ENCODE assay signal across 15 cellular contexts in the genomic region with DNA sequence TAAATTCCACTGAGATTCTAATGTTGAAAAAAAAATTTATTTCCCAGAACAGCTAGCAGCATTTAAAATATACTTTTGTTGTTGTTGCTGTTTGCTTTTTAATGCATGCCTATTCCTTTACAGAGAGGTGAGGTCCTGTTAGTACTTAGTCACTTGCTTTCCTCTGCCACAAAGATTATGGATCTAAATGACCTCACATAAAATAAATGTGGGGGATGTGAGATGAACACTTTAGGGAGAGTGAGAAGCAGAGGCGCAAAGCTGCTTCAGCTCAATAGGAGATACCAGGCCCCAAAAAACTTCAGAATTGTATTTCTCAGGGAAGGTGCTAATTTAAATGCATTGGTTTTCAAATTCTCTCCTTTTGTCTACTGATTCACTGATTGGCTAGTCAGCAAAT. TPM values are rescaled to one million over a fixed set of nuclear protein-coding genes. Genes with fewer than 3 reads are reported as not detected.
DNase-seq lines count a peak whose midpoint lies in the region; ATAC-seq, FAIRE-seq and TF ChIP-seq lines count a peak whose summit lies in the region.
"Had no signal": no experiment of that assay in that cellular context is flagged by ENCODE, and none has a peak within 500 bp of the region (broad histone marks: within the 10 kb centered on the region; RNA-seq: fewer than 3 reads in every experiment).

No MANE protein-coding gene starts in this region.

- H4K20me1 ChIP-seq in H1 (replicated peaks in 1 of 2; ENCODE audit: control insufficient read depth in 1 of 2, insufficient read depth in 2 of 2, low read length in 2 of 2), result no peaks in the 10 kb centered on the region

- peaks cover 8% of the 10 kb centered on the region; the same call in 1 of the 2 replicates for H3K23me2 ChIP-seq in H1 (ENCODE audit: low read depth, low read length)

- no peaks in the 10 kb centered on the region for H3K9me3 ChIP-seq in right cardiac atrium (ENCODE audit: control insufficient read depth, low read length)
- H3K9me3 ChIP-seq in H1 (ENCODE audit: insufficient read depth in 2 of 2, low read depth in 1 of 2, low read length in 1 of 2), result no peaks in the 10 kb centered on the region
- no peaks in the 10 kb centered on the region for H3K9me3 ChIP-seq in mesodermal cell (ENCODE audit: control insufficient read depth, low read length)
- H3K9me3 ChIP-seq in uterus, result no peaks in the 10 kb centered on the region

- H3K56ac ChIP-seq in H1 (replicated peaks; ENCODE audit: insufficient read length, low read depth, low read length), result no peak overlapping the region

- peak overlapping the region; percentile 64 for H3K4me3 ChIP-seq in right cardiac atrium (ENCODE audit: low read length)
- H3K4me3 ChIP-seq in H1 (ENCODE audit: extremely low read depth in 1 of 4, insufficient read depth in 2 of 4, low read depth in 3 of 4, low read length in 4 of 4), result peak overlapping the region in 1 of 4 experiments; percentile 76; a peak in 1 of 8 replicates
- peak overlapping the region; percentile 14 for H3K4me3 ChIP-seq in mesodermal cell (ENCODE audit: extremely low read depth, insufficient read depth, low read length, poor library complexity, severe bottlenecking)
- H3K4me3 ChIP-seq in uterus, result peak overlapping the region in 1 of 2 donors; percentile 27

- H3K36me3 ChIP-seq in H1 (ENCODE audit: control insufficient read depth in 2 of 4, insufficient read depth in 4 of 4, low read length in 3 of 4), result no peaks in the 10 kb centered on the region; a peak in 1 of 8 replicates
- peaks cover 26% of the 10 kb centered on the region for H3K36me3 ChIP-seq in mesodermal cell (ENCODE audit: control insufficient read depth, insufficient read depth, low read length)
- H3K36me3 ChIP-seq in uterus, result no peaks in the 10 kb centered on the region

- no peak overlapping the region for H2AFZ ChIP-seq in H1 (ENCODE audit: low read length)

- peak; percentile 13 for FAIRE-seq in H1 (lab: Jason Lieb, UNC)

- no peak overlapping the region for H3K4ac ChIP-seq in H1 (replicated peaks; ENCODE audit: insufficient read length, low read depth, low read length)

- no peak overlapping the region for H4K91ac ChIP-seq in H1 (replicated peaks; ENCODE audit: insufficient read length, low read length)

- intact Hi-C loops in right cardiac atrium (cut with DNase I), result no loop called here
- intact Hi-C loops in left ventricle myocardium superior (cut with micrococcal nuclease), result no loop called here
- intact Hi-C loops in uterus (cut with DNase I; ENCODE audit: low total_unique reads), result loop anchor here (10.0 kb wide), 1 partner anchor 130 kb away; no protein-coding TSS in a partner anchor

- peaks cover 1% of the 10 kb centered on the region for H3K4me1 ChIP-seq in right cardiac atrium (ENCODE audit: control insufficient read depth, insufficient read depth, low read length)
- H3K4me1 ChIP-seq in H1 (replicated peaks in 1 of 4; ENCODE audit: control insufficient read depth in 3 of 4, insufficient read depth in 4 of 4, low read length in 3 of 4), result peaks cover 0 to 13% (median 9%) of the 10 kb centered on the region in 4 experiments; a peak in 5 of 7 replicates
- H3K4me1 ChIP-seq in mesodermal cell (ENCODE audit: control insufficient read depth, insufficient read depth, low read length, poor library complexity, severe bottlenecking), result peaks cover 22% of the 10 kb centered on the region
- H3K4me1 ChIP-seq in uterus, result peaks cover 0 to 6% of the 10 kb centered on the region in 2 donors

- no peak for TF ChIP-seq RAD21 in H1 (IDR thresholded peaks at IDR 0.05 in 1 of 2, conservative IDR thresholded peaks at IDR 0.05 in 1 of 2; ENCODE audit: low read depth in 2 of 2, low read length in 2 of 2)

- H2BK15ac ChIP-seq in H1 (ENCODE audit: low read length), result no peak overlapping the region

- H2BK5ac ChIP-seq in H1 (ENCODE audit: low read depth, low read length), result no peak overlapping the region

- H3K14ac ChIP-seq in H1 (ENCODE audit: insufficient read length), result no peak overlapping the region

- DNase-seq in right cardiac atrium (no peak), left ventricle myocardium superior (no peak), H1 (ENCODE audit: low read depth in 1 of 2, low spot score in 2 of 2) (no peak), uterus (no peak), DMS79 treated with DMSO at 0.1 percent for 48 hours (lab: John Stamatoyannopoulos, UW) (no peak), LoVo (ENCODE audit: low spot score) (no peak)
- DNase-seq: activated CD4-positive, alpha-beta T cell treated with anti-CD3 and anti-CD28 coated beads, Interleukin-2, amount 50 U/mL, for 1 hour; amniotic stem cell; Calu3; kidney glomerular epithelial cell; naive thymus-derived CD8-positive, alpha-beta T cell; NCI-H2029 treated with DMSO at 0.1 percent for 48 hours; substantia nigra had no signal

- H3K18ac ChIP-seq in H1 (ENCODE audit: extremely low read depth, low read length), result no peak overlapping the region; the same call in 1 of the 2 replicates

- H4K5ac ChIP-seq in H1 (ENCODE audit: insufficient read length, low read depth, low read length), result no peak overlapping the region

- H3K23ac ChIP-seq in H1 (ENCODE audit: insufficient read length), result no peak overlapping the region

- peak overlapping the region; percentile 26 to 32 for H3K4me2 ChIP-seq in H1 (ENCODE audit: insufficient read depth in 1 of 2, low read depth in 2 of 2, low read length in 2 of 2)

- POLR2A ChIA-PET in H1 (lab: Charles Lee; ENCODE audit: partially characterized antibody), result no interaction called here

- TF ChIP-seq EP300 in H1 (IDR thresholded peaks at IDR 0.05; ENCODE audit: borderline replicate concordance in 1 of 2, low read depth in 2 of 2, low read length in 2 of 2), result no peak

- CTCF ChIA-PET in H1 (lab: Charles Lee; ENCODE audit: partially characterized antibody), result interaction anchor here (0.8 to 6.3 kb wide), 4 partner anchors 11 to 130 kb away, joined by 3 to 35 read pairs (median 4); no protein-coding TSS in a partner anchor

- peaks cover 7 to 81% of the 10 kb centered on the region in 2 experiments; a peak in 3 of 4 replicates for H3K79me2 ChIP-seq in H1 (ENCODE audit: control insufficient read depth in 1 of 2, insufficient read depth in 2 of 2, low read length in 2 of 2)

- peaks cover 5% of the 10 kb centered on the region; the same call in 1 of the 2 replicates for H3K79me1 ChIP-seq in H1 (ENCODE audit: low read depth, low read length)

- ATAC-seq in right cardiac atrium (no peak), left ventricle myocardium superior (no peak), esophagus mucosa (no peak)
- ATAC-seq: naive thymus-derived CD8-positive, alpha-beta T cell had no signal

- TF ChIP-seq CTCF in H1 (IDR thresholded peaks at IDR 0.05; ENCODE audit: control extremely low read depth in 1 of 3, insufficient read depth in 1 of 3, low read depth in 1 of 3, low read length in 3 of 3) (no peak), uterus (IDR thresholded peaks at IDR 0.05) (no peak)

- WGBS in right cardiac atrium, result 63% methylated on average over 1 of the region's 1 CpG
- 40% methylated on average over 1 of the region's 1 CpG; no CpG with 5 or more reads in 1 of the 2 experiments for WGBS in H1 (ENCODE audit: extremely low coverage in 1 of 2, insufficient coverage in 1 of 2, insufficient read length in 1 of 2, insufficient replicate concordance in 2 of 2, low coverage in 1 of 2, low lambda C conversion rate in 2 of 2, missing lambda C conversion rate in 1 of 2), 2 experiments
- WGBS in mesodermal cell (ENCODE audit: insufficient coverage in 2 of 2), 2 experiments, result no CpG with 5 or more reads among the region's 1 CpG

- H3K9ac ChIP-seq in H1 (replicated peaks in 1 of 4; ENCODE audit: extremely low read depth in 1 of 4, low read depth in 3 of 4, low read length in 3 of 4), result no peak overlapping the region

- H3K27me3 ChIP-seq in right cardiac atrium (ENCODE audit: control insufficient read depth, insufficient read depth) (no peaks in the 10 kb centered on the region), H1 (replicated peaks in 1 of 4; ENCODE audit: control insufficient read depth in 3 of 4, extremely low read depth in 1 of 4, insufficient read depth in 3 of 4, low read length in 3 of 4) (no peaks in the 10 kb centered on the region), uterus (no peaks in the 10 kb centered on the region)

- H2AK5ac ChIP-seq in H1 (ENCODE audit: low read depth, low read length), result no peak overlapping the region

- H2BK20ac ChIP-seq in H1 (ENCODE audit: low read length), result no peak overlapping the region

- no peak overlapping the region for H4K8ac ChIP-seq in H1 (ENCODE audit: extremely low read depth, insufficient read depth, low read length)

- no peak overlapping the region for H2BK120ac ChIP-seq in H1 (replicated peaks; ENCODE audit: low read depth, low read length)

- H2BK12ac ChIP-seq in H1 (ENCODE audit: low read depth, low read length), result no peak overlapping the region

- no peak for TF ChIP-seq POLR2A in H1 (IDR thresholded peaks at IDR 0.05; ENCODE audit: control extremely low read depth in 1 of 2, low read depth in 2 of 2, low read length in 2 of 2)
- no peak for TF ChIP-seq POLR2A in uterus (IDR thresholded peaks at IDR 0.05)

- H3K27ac ChIP-seq in right cardiac atrium (ENCODE audit: low read length) (peak overlapping the region; percentile 27), H1 (ENCODE audit: low read depth, low read length) (no peak overlapping the region), mesodermal cell (ENCODE audit: low read depth, low read length, severe bottlenecking) (peak overlapping the region; percentile 16), uterus (peak overlapping the region; percentile 87 to 89)

TF ChIP-seq in H1, 55 proteins besides CTCF, POLR2A, EP300 and RAD21:
- TF ChIP-seq SP1 (IDR thresholded peaks at IDR 0.05; ENCODE audit: low read depth, low read length) (no peak), TBP (IDR thresholded peaks at IDR 0.05; ENCODE audit: low read depth, low read length) (no peak), JUND (IDR thresholded peaks at IDR 0.05; ENCODE audit: low read length) (no peak)

RNA-seq across cellular contexts. Expression of gene LDB2, which starts 4.0 kb away (rescaled TPM):
- total RNA-seq in right cardiac atrium (10 to 100 TPM; 45.4 to 70.6 (median 56.8) TPM), left ventricle myocardium superior (27.4 TPM), uterus (100 to 1,000 TPM in 2 of 4 donors, 10 to 100 TPM in 2; 48.8 to 298 (median 152) TPM), esophagus mucosa (4.9 TPM)
- polyA plus RNA-seq in right cardiac atrium (41.0 TPM), H1 (2011; rRNA removed) (72.5 and 140 TPM in 2 replicates)
- total RNA-seq in H1 (2021; fragmentation: NEBNext Ultra II Directional; extraction: Animal tissue kit (Norgen Biotek cat#: 25700)), result 42.7 and 57.0 TPM in 2 replicates
- 109 TPM for polyA plus RNA-seq in H1 (2011; cell fraction: cytosol; rRNA removed)
- 120 TPM for polyA plus RNA-seq in H1 (2011; cell fraction: nucleus; rRNA removed)
- polyA plus RNA-seq in H1 (2012, experiment 1 of 2), result 58.9 to 71.0 TPM (median 65.0 TPM) in 4 replicates
- polyA plus RNA-seq in H1 (2012, experiment 2 of 2), result 5.7 TPM
- 64.5 TPM for polyA plus RNA-seq in H1 (2013, experiment 1 of 2)
- polyA plus RNA-seq in H1 (2013, experiment 2 of 2), result 66.8 TPM
- polyA minus RNA-seq in H1 (2011; rRNA and poly(A)+ RNA removed), result 584 and 647 TPM in 2 replicates
- 58.2 TPM for polyA minus RNA-seq in H1 (2011; cell fraction: cytosol; rRNA and poly(A)+ RNA removed)
- 605 TPM for polyA minus RNA-seq in H1 (2011; cell fraction: nucleus; rRNA and poly(A)+ RNA removed)
- 147 TPM for polyA plus RNA-seq in mesodermal cell (2013, experiment 1 of 2)
- 133 TPM for polyA plus RNA-seq in mesodermal cell (2013, experiment 2 of 2)
- total RNA-seq: Calu3; naive thymus-derived CD8-positive, alpha-beta T cell had no signal
